2 cellular contexts compared by ENCODE assay signal in genomic region chr19:1796395-1797142, GRCh38.
TF ChIP-seq lines count a peak whose summit lies in the region.

No MANE protein-coding gene starts in this region.

TF ChIP-seq in A549, 52 proteins besides CTCF, POLR2A, EP300 and RAD21 (continued from another document):
- TF ChIP-seq HOXA7 (CRISPR knock-in tag; IDR thresholded peaks at IDR 0.05) (no peak), RFX5 (IDR thresholded peaks at IDR 0.05) (no peak), USF2 (IDR thresholded peaks at IDR 0.05) (no peak), MAX (IDR thresholded peaks at IDR 0.05) (no peak), HDAC2 (IDR thresholded peaks at IDR 0.05) (no peak), NR3C1 (IDR thresholded peaks at IDR 0.05) (no peak), HES2 (IDR thresholded peaks at IDR 0.05) (no peak), MYC (IDR thresholded peaks at IDR 0.05; ENCODE audit: borderline replicate concordance, low read length) (no peak), RARB (CRISPR knock-in tag; IDR thresholded peaks at IDR 0.05) (no peak), EHF (CRISPR knock-in tag; IDR thresholded peaks at IDR 0.05) (no peak)
- TF ChIP-seq, protein P1, sequence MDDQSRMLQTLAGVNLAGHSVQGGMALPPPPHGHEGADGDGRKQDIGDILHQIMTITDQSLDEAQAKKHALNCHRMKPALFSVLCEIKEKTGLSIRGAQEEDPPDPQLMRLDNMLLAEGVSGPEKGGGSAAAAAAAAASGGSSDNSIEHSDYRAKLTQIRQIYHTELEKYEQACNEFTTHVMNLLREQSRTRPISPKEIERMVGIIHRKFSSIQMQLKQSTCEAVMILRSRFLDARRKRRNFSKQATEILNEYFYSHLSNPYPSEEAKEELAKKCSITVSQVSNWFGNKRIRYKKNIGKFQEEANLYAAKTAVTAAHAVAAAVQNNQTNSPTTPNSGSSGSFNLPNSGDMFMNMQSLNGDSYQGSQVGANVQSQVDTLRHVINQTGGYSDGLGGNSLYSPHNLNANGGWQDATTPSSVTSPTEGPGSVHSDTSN (IDR thresholded peaks at IDR 0.05): no peak

TF ChIP-seq in GM23338, 12 proteins besides CTCF, POLR2A, EP300 and RAD21 (continued from another document):
- TF ChIP-seq, protein P2, sequence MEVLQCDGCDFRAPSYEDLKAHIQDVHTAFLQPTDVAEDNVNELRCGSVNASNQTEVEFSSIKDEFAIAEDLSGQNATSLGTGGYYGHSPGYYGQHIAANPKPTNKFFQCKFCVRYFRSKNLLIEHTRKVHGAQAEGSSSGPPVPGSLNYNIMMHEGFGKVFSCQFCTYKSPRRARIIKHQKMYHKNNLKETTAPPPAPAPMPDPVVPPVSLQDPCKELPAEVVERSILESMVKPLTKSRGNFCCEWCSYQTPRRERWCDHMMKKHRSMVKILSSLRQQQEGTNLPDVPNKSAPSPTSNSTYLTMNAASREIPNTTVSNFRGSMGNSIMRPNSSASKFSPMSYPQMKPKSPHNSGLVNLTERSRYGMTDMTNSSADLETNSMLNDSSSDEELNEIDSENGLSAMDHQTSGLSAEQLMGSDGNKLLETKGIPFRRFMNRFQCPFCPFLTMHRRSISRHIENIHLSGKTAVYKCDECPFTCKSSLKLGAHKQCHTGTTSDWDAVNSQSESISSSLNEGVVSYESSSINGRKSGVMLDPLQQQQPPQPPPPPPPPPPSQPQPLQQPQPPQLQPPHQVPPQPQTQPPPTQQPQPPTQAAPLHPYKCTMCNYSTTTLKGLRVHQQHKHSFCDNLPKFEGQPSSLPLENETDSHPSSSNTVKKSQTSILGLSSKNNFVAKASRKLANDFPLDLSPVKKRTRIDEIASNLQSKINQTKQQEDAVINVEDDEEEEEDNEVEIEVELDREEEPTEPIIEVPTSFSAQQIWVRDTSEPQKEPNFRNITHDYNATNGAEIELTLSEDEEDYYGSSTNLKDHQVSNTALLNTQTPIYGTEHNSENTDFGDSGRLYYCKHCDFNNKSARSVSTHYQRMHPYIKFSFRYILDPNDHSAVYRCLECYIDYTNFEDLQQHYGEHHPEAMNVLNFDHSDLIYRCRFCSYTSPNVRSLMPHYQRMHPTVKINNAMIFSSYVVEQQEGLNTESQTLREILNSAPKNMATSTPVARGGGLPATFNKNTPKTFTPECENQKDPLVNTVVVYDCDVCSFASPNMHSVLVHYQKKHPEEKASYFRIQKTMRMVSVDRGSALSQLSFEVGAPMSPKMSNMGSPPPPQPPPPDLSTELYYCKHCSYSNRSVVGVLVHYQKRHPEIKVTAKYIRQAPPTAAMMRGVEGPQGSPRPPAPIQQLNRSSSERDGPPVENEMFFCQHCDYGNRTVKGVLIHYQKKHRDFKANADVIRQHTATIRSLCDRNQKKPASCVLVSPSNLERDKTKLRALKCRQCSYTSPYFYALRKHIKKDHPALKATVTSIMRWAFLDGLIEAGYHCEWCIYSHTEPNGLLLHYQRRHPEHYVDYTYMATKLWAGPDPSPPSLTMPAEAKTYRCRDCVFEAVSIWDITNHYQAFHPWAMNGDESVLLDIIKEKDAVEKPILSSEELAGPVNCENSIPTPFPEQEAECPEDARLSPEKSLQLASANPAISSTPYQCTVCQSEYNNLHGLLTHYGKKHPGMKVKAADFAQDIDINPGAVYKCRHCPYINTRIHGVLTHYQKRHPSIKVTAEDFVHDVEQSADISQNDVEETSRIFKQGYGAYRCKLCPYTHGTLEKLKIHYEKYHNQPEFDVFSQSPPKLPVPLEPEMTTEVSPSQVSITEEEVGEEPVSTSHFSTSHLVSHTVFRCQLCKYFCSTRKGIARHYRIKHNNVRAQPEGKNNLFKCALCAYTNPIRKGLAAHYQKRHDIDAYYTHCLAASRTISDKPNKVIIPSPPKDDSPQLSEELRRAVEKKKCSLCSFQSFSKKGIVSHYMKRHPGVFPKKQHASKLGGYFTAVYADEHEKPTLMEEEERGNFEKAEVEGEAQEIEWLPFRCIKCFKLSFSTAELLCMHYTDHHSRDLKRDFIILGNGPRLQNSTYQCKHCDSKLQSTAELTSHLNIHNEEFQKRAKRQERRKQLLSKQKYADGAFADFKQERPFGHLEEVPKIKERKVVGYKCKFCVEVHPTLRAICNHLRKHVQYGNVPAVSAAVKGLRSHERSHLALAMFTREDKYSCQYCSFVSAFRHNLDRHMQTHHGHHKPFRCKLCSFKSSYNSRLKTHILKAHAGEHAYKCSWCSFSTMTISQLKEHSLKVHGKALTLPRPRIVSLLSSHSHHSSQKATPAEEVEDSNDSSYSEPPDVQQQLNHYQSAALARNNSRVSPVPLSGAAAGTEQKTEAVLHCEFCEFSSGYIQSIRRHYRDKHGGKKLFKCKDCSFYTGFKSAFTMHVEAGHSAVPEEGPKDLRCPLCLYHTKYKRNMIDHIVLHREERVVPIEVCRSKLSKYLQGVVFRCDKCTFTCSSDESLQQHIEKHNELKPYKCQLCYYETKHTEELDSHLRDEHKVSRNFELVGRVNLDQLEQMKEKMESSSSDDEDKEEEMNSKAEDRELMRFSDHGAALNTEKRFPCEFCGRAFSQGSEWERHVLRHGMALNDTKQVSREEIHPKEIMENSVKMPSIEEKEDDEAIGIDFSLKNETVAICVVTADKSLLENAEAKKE (CRISPR knock-in tag; IDR thresholded peaks at IDR 0.05): no peak
- no peak for TF ChIP-seq EZH2phosphoT487 (IDR thresholded peaks at IDR 0.05; ENCODE audit: unreplicated experiment)
- TF ChIP-seq EZH2 (IDR thresholded peaks at IDR 0.05; ENCODE audit: low read depth, unreplicated experiment): no peak
- TF ChIP-seq, protein P3, sequence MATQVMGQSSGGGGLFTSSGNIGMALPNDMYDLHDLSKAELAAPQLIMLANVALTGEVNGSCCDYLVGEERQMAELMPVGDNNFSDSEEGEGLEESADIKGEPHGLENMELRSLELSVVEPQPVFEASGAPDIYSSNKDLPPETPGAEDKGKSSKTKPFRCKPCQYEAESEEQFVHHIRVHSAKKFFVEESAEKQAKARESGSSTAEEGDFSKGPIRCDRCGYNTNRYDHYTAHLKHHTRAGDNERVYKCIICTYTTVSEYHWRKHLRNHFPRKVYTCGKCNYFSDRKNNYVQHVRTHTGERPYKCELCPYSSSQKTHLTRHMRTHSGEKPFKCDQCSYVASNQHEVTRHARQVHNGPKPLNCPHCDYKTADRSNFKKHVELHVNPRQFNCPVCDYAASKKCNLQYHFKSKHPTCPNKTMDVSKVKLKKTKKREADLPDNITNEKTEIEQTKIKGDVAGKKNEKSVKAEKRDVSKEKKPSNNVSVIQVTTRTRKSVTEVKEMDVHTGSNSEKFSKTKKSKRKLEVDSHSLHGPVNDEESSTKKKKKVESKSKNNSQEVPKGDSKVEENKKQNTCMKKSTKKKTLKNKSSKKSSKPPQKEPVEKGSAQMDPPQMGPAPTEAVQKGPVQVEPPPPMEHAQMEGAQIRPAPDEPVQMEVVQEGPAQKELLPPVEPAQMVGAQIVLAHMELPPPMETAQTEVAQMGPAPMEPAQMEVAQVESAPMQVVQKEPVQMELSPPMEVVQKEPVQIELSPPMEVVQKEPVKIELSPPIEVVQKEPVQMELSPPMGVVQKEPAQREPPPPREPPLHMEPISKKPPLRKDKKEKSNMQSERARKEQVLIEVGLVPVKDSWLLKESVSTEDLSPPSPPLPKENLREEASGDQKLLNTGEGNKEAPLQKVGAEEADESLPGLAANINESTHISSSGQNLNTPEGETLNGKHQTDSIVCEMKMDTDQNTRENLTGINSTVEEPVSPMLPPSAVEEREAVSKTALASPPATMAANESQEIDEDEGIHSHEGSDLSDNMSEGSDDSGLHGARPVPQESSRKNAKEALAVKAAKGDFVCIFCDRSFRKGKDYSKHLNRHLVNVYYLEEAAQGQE (IDR thresholded peaks at IDR 0.05; ENCODE audit: unreplicated experiment): no peak
TF ChIP-seq in GM23338: peak in this region for 0.
